ENCODE assay signal across 8 cellular contexts in the genomic region with DNA sequence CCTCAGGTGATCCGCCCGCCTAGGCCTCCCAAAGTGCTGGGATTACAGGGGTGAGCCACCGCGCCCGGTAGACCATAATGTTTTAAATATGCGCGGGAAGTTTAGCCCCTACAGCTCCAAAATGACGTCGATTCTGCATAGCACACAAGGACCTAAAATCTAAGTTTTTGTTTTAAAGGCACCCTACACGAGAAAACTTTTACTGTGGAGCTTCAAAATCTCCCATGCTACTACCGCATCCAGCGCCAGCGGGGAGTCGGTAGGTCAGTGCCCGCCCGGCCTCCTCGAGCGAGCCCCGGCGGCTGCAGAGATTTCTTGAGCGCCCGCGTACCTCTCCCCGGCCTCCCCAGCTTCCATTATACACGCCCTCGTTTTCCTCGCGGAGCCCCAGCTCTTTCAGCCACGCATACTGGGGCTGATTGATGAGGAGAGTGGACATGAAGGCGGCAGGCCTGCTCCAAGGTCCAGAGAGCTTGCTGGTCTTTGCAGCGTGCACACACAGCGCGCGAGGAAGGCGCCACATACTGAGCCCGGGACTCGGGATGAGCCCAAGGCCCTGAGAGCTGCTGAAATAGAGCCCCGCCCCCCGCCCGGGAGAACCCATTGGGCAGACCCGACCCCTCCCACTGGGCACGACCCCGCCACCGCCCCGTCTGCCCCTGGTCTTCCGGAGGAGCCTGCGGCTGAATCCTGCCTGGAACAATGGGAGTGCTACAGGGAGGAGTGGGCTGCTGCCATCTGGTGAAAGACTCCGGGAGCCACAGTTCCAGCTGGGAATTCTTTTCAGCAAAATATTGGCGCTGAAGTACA. TPM values are rescaled to one million over a fixed set of nuclear protein-coding genes. Genes with fewer than 3 reads are reported as not detected.
DNase-seq lines count a peak whose midpoint lies in the region; ATAC-seq and TF ChIP-seq lines count a peak whose summit lies in the region.

Gene ALDH7A1 (minus strand): TSS at position 544 of the 810 bp plus-strand sequence. CDS start 21 bp downstream, at position 523.

- H3K36me3 ChIP-seq in endodermal cell (ENCODE audit: control insufficient read depth, insufficient read depth, low read length), result peaks cover 27% of the 10 kb centered on the region

- peak within 1 kb of the TSS; percentile 93 for H3K4me3 ChIP-seq in endodermal cell (ENCODE audit: low read length)

- peak; percentile 70 for ATAC-seq in HG02943 (IDR thresholded peaks at IDR 0.05; ENCODE audit: low read depth, unreplicated experiment)

- peak within 1 kb of the TSS; percentile 97 for H3K27ac ChIP-seq in endodermal cell (ENCODE audit: low read depth, low read length)

- peak; percentile 68 for TF ChIP-seq CTCF in endodermal cell (conservative IDR thresholded peaks at IDR 0.05)

- peaks cover 17% of the 10 kb centered on the region for H3K4me1 Mint-ChIP-seq in endodermal cell

- peak; percentile 27 to 43 for DNase-seq in activated CD4-positive, alpha-beta T cell treated with anti-CD3 and anti-CD28 coated beads for 24 hours (ENCODE audit: low read depth in 2 of 2)
- DNase-seq in activated CD4-positive, alpha-beta T cell treated with anti-CD3 and anti-CD28 coated beads for 1 hour, result no peak
- DNase-seq in NCI-H446 (lab: John Stamatoyannopoulos, UW) (peak; percentile 62 to 89), endodermal cell (peak; percentile 99), lung microvascular endothelial cell (ENCODE audit: low read depth in 2 of 2) (peak; percentile 96 to 98)
- DNase-seq in activated CD8-positive, alpha-beta memory T cell treated with anti-CD3 and anti-CD28 coated beads for 24 hours, result peak; percentile 77
- DNase-seq in stimulated activated CD4-positive, alpha-beta T cell treated with anti-CD3 and anti-CD28 coated beads, TNF-alpha, amount 100 ng/mL, for 24 hours (ENCODE audit: low read depth in 3 of 3), result peak in 2 of 3 experiments; percentile 14 to 63

- no peaks in the 10 kb centered on the region for H3K27me3 Mint-ChIP-seq in endodermal cell (ENCODE audit: insufficient read depth)

- peaks cover 20% of the 10 kb centered on the region for H3K9me3 ChIP-seq in endodermal cell (ENCODE audit: control insufficient read depth, low read length)

- peak within 1 kb of the TSS; percentile 99 for H3K27ac Mint-ChIP-seq in endodermal cell

- peaks cover 32% of the 10 kb centered on the region for H3K36me3 Mint-ChIP-seq in endodermal cell (ENCODE audit: low read depth)

- no peaks in the 10 kb centered on the region for H3K4me1 ChIP-seq in endodermal cell (ENCODE audit: control insufficient read depth, insufficient read depth, low read length)

- peaks cover 17% of the 10 kb centered on the region for H3K9me3 Mint-ChIP-seq in endodermal cell

- no peaks in the 10 kb centered on the region for H3K27me3 ChIP-seq in endodermal cell (ENCODE audit: control insufficient read depth, insufficient read depth, low read length, poor library complexity, severe bottlenecking)

- peak within 1 kb of the TSS; percentile 78 for H3K9ac ChIP-seq in endodermal cell (ENCODE audit: extremely low read depth, low read length, poor library complexity, severe bottlenecking)

- peak within 1 kb of the TSS; percentile 89 for H3K4me3 Mint-ChIP-seq in endodermal cell

- 1 to 2% methylated on average over 19 to 49 of the region's 49 CpGs for WGBS in endodermal cell (ENCODE audit: insufficient coverage in 1 of 2, insufficient read length in 1 of 2), 2 experiments

RNA-seq across cellular contexts. Expression of gene ALDH7A1, which starts in this region (rescaled TPM):
- total RNA-seq in endodermal cell (100 to 1,000 TPM; 133 to 192 TPM), lung microvascular endothelial cell (12.5 and 25.1 TPM in 2 replicates)
- 127 TPM for polyA plus RNA-seq in endodermal cell (2013, experiment 1 of 2)
- polyA plus RNA-seq in endodermal cell (2013, experiment 2 of 2), result 108 TPM
